Comparison of ENCODE assay signal across 21 cellular contexts in genomic region chr12:71135077-71135811, GRCh38. TPM values are rescaled to one million over a fixed set of nuclear protein-coding genes. Genes with fewer than 3 reads are reported as not detected.
"Had no signal": no experiment of that assay in that cellular context is flagged by ENCODE, and none has a peak within 500 bp of the region (broad histone marks: within the 10 kb centered on the region; RNA-seq: fewer than 3 reads in every experiment).

No MANE protein-coding gene starts in this region.

- H3K4me3 ChIP-seq: breast epithelium, MG63 had no signal

- ATAC-seq: activated CD8-positive, alpha-beta memory T cell treated with anti-CD3 and anti-CD28 coated beads, Interleukin-2, amount 10 ng/mL, durations not matched to agents 7 days and 5 days had no signal

- H3K4me1 ChIP-seq: breast epithelium had no signal

- H3K9me3 Mint-ChIP-seq: activated B cell treated with CpG ODN at 0.5 μM for 24 hours; activated CD4-positive, alpha-beta T cell treated with anti-CD3 and anti-CD28 coated beads, Interleukin-2, amount 10 ng/mL, durations not matched to agents 24 days and 14 days; activated naive CD4-positive, alpha-beta T cell treated with anti-CD3 and anti-CD28 coated beads, Interleukin-2, amount 50 U/mL, for 24 hours; activated T-cell treated with anti-CD3 and anti-CD28 coated beads, Interleukin-2, amount 50 U/mL, for 24 hours; activated T-helper 1 cell treated with anti-CD3 and anti-CD28 coated beads, Interleukin-12 subunit alpha, Interleukin-12 subunit beta, Interleukin-2, Interleukin-4 antibody, amounts not matched to agents 30 ng/mL and 10 ng/mL and 1 ng/mL, durations not matched to agents 14 hours and 24 hours and 36 hours; T-helper 1 cell treated with Interleukin-12 subunit alpha and Interleukin-12 subunit beta and Interleukin-4 antibody, amounts not matched to agents 30 μg/mL and 1 μg/mL, for 36 hours had no signal

- H3K27me3 ChIP-seq: breast epithelium, MG63 had no signal

- H3K4me3 Mint-ChIP-seq: activated B cell treated with CpG ODN at 0.5 μM for 24 hours; activated CD4-positive, alpha-beta T cell treated with anti-CD3 and anti-CD28 coated beads, Interleukin-2, amount 10 ng/mL, durations not matched to agents 24 days and 14 days; activated CD8-positive, alpha-beta memory T cell treated with anti-CD3 and anti-CD28 coated beads, Interleukin-2, amount 10 ng/mL, durations not matched to agents 7 days and 5 days; activated naive CD4-positive, alpha-beta T cell treated with anti-CD3 and anti-CD28 coated beads, Interleukin-2, amount 50 U/mL, for 24 hours; activated T-cell treated with anti-CD3 and anti-CD28 coated beads, Interleukin-2, amount 50 U/mL, for 24 hours; activated T-helper 1 cell treated with anti-CD3 and anti-CD28 coated beads, Interleukin-12 subunit alpha, Interleukin-12 subunit beta, Interleukin-2, Interleukin-4 antibody, amounts not matched to agents 30 ng/mL and 10 ng/mL and 1 ng/mL, durations not matched to agents 14 hours and 24 hours and 36 hours; T-helper 1 cell treated with Interleukin-12 subunit alpha and Interleukin-12 subunit beta and Interleukin-4 antibody, amounts not matched to agents 30 μg/mL and 1 μg/mL, for 36 hours had no signal

- H3K36me3 ChIP-seq: breast epithelium, MG63 had no signal

- H3K27ac Mint-ChIP-seq: activated B cell treated with CpG ODN at 0.5 μM for 24 hours; activated CD4-positive, alpha-beta T cell treated with anti-CD3 and anti-CD28 coated beads, Interleukin-2, amount 10 ng/mL, durations not matched to agents 24 days and 14 days; activated CD8-positive, alpha-beta memory T cell treated with anti-CD3 and anti-CD28 coated beads, Interleukin-2, amount 10 ng/mL, durations not matched to agents 7 days and 5 days; activated naive CD4-positive, alpha-beta T cell treated with anti-CD3 and anti-CD28 coated beads, Interleukin-2, amount 50 U/mL, for 24 hours; activated T-cell treated with anti-CD3 and anti-CD28 coated beads, Interleukin-2, amount 50 U/mL, for 24 hours; activated T-helper 1 cell treated with anti-CD3 and anti-CD28 coated beads, Interleukin-12 subunit alpha, Interleukin-12 subunit beta, Interleukin-2, Interleukin-4 antibody, amounts not matched to agents 30 ng/mL and 10 ng/mL and 1 ng/mL, durations not matched to agents 14 hours and 24 hours and 36 hours; T-helper 1 cell treated with Interleukin-12 subunit alpha and Interleukin-12 subunit beta and Interleukin-4 antibody, amounts not matched to agents 30 μg/mL and 1 μg/mL, for 36 hours had no signal

- H3K9me3 ChIP-seq: breast epithelium, MG63 had no signal

- H3K36me3 Mint-ChIP-seq: activated CD8-positive, alpha-beta memory T cell treated with anti-CD3 and anti-CD28 coated beads, Interleukin-2, amount 10 ng/mL, durations not matched to agents 7 days and 5 days; activated naive CD4-positive, alpha-beta T cell treated with anti-CD3 and anti-CD28 coated beads, Interleukin-2, amount 50 U/mL, for 24 hours had no signal

- H3K4me1 Mint-ChIP-seq: activated B cell treated with CpG ODN at 0.5 μM for 24 hours; activated CD4-positive, alpha-beta T cell treated with anti-CD3 and anti-CD28 coated beads, Interleukin-2, amount 10 ng/mL, durations not matched to agents 24 days and 14 days; activated CD8-positive, alpha-beta memory T cell treated with anti-CD3 and anti-CD28 coated beads, Interleukin-2, amount 10 ng/mL, durations not matched to agents 7 days and 5 days; activated naive CD4-positive, alpha-beta T cell treated with anti-CD3 and anti-CD28 coated beads, Interleukin-2, amount 50 U/mL, for 24 hours had no signal

- H3K27ac ChIP-seq: breast epithelium had no signal

- H3K27me3 Mint-ChIP-seq: activated B cell treated with CpG ODN at 0.5 μM for 24 hours; activated CD4-positive, alpha-beta T cell treated with anti-CD3 and anti-CD28 coated beads, Interleukin-2, amount 10 ng/mL, durations not matched to agents 24 days and 14 days; activated CD8-positive, alpha-beta memory T cell treated with anti-CD3 and anti-CD28 coated beads, Interleukin-2, amount 10 ng/mL, durations not matched to agents 7 days and 5 days; activated naive CD4-positive, alpha-beta T cell treated with anti-CD3 and anti-CD28 coated beads, Interleukin-2, amount 50 U/mL, for 24 hours; activated T-cell treated with anti-CD3 and anti-CD28 coated beads, Interleukin-2, amount 50 U/mL, for 24 hours had no signal

- DNase-seq: activated B cell treated with CpG ODN at 0.5 μM for 24 hours; activated CD4-positive, alpha-beta T cell treated with anti-CD3 and anti-CD28 coated beads for 1 hour; activated CD4-positive, alpha-beta T cell treated with anti-CD3 and anti-CD28 coated beads, Interleukin-2, amount 10 ng/mL, durations not matched to agents 24 days and 14 days; activated CD4-positive, alpha-beta T cell treated with anti-CD3 and anti-CD28 coated beads, Interleukin-2, amount 50 U/mL, for 48 hours; activated CD8-positive, alpha-beta memory T cell treated with anti-CD3 and anti-CD28 coated beads, Interleukin-2, amount 10 ng/mL, durations not matched to agents 7 days and 5 days; activated effector memory CD4-positive, alpha-beta T cell treated with Interleukin-2 at 50 U/mL for 16 hours; activated naive CD4-positive, alpha-beta T cell; activated T-cell treated with anti-CD3 and anti-CD28 coated beads, Interleukin-2, amount 50 U/mL, for 24 hours; aorta; caudate nucleus; MG63; NCI-H1105; NCI-H1436; NCI-H1694 treated with DMSO at 0.1 percent for 48 hours; NCI-H2029 treated with DMSO at 0.1 percent for 48 hours; NCI-H446; SHP77 treated with DMSO at 0.1 percent for 48 hours had no signal

RNA-seq across cellular contexts. Expression of gene TSPAN8, which starts 22.6 kb away (rescaled TPM):
- total RNA-seq: activated B cell treated with CpG ODN at 0.5 μM for 24 hours; activated CD4-positive, alpha-beta T cell treated with anti-CD3 and anti-CD28 coated beads, Interleukin-2, amount 10 ng/mL, durations not matched to agents 24 days and 14 days; activated CD8-positive, alpha-beta memory T cell treated with anti-CD3 and anti-CD28 coated beads, Interleukin-2, amount 10 ng/mL, durations not matched to agents 7 days and 5 days; activated T-helper 1 cell treated with anti-CD3 and anti-CD28 coated beads, Interleukin-12 subunit alpha, Interleukin-12 subunit beta, Interleukin-2, Interleukin-4 antibody, amounts not matched to agents 30 ng/mL and 10 ng/mL and 1 ng/mL, durations not matched to agents 14 hours and 24 hours and 36 hours had no signal
